Comparison of ENCODE assay signal across 33 cellular contexts in genomic region chr2:15548974-15549373, GRCh38. TPM values are rescaled to one million over a fixed set of nuclear protein-coding genes. Genes with fewer than 3 reads are reported as not detected.
DNase-seq lines count a peak whose midpoint lies in the region; ATAC-seq, FAIRE-seq and TF ChIP-seq lines count a peak whose summit lies in the region.
"Had no signal": no experiment of that assay in that cellular context is flagged by ENCODE, and none has a peak within 500 bp of the region (broad histone marks: within the 10 kb centered on the region; RNA-seq: fewer than 3 reads in every experiment).

No MANE protein-coding gene starts in this region.

- DNase-seq in HepG2 (ENCODE audit: low spot score) (no peak), right lobe of liver (no peak), SK-N-DZ (ENCODE audit: low spot score) (peak; percentile 90), K562 (ENCODE audit: extremely low read depth in 1 of 4, low spot score in 3 of 4) (no peak), kidney tubule cell (ENCODE audit: low spot score) (no peak), occipital lobe (lab: John Stamatoyannopoulos, UW) (no peak)
- DNase-seq: 8988T; ACHN; AML-193; BE2C; C1 segment of cervical spinal cord; Caco-2; Calu3; CD4-positive, alpha-beta memory T cell; CD4-positive, alpha-beta T cell; CD4-positive, CD25-positive, alpha-beta regulatory T cell; CD8-positive, alpha-beta memory T cell; CD8-positive, alpha-beta T cell; COR-L47; DMS 273 treated with DMSO at 0.1 percent for 48 hours; DMS153; DMS53; DMS79; DMS79 treated with DMSO at 0.1 percent for 48 hours; DND-41; EL had no signal

- no peak overlapping the region for H2AFZ ChIP-seq in HepG2 (ENCODE audit: low read length)
- no peak overlapping the region for H2AFZ ChIP-seq in K562 (ENCODE audit: low read depth, low read length)

- no peak overlapping the region for H3K4me3 ChIP-seq in HepG2 (replicated peaks in 1 of 3; ENCODE audit: insufficient read depth in 1 of 3, low read depth in 2 of 3, low read length in 3 of 3)
- no peak overlapping the region for H3K4me3 ChIP-seq in right lobe of liver
- no peak overlapping the region for H3K4me3 ChIP-seq in K562
- H3K4me3 ChIP-seq: A549; BLaER1; BLaER1 treated with 17β-estradiol and CSF1 and Interleukin-3, amounts not matched to agents 10 nM and 100 nM had no signal

- H3K79me2 ChIP-seq in HepG2 (ENCODE audit: insufficient read depth, low read length) (no peaks in the 10 kb centered on the region), K562 (ENCODE audit: control insufficient read depth, insufficient read depth, low read length) (peaks cover 71% of the 10 kb centered on the region)

- H3K9me1 ChIP-seq in K562 (ENCODE audit: control insufficient read depth, insufficient read depth, low read length), result no peaks in the 10 kb centered on the region

- CTCF ChIA-PET in HepG2 (lab: Yijun Ruan, JAX; ENCODE audit: low intra/inter-chr PET ratio, low total read pairs), result no interaction called here
- CTCF ChIA-PET in K562 (lab: Yijun Ruan, JAX; ENCODE audit: low intra/inter-chr PET ratio), result no interaction called here

- 97% methylated on average over 2 of the region's 2 CpGs for WGBS in HepG2 (ENCODE audit: low lambda C conversion rate)
- 96% methylated on average over 2 of the region's 2 CpGs for WGBS in right lobe of liver (ENCODE audit: insufficient coverage, low coverage, low lambda C conversion rate, missing lambda C conversion rate)
- 93% methylated on average over 2 of the region's 2 CpGs for WGBS in K562 (ENCODE audit: insufficient coverage, low coverage, missing lambda C conversion rate)

- BruUV-seq in HepG2 (replicated peaks; lab: Mats Ljungman, UMichigan), result no TSS peak
- no TSS peak for BruUV-seq in K562 (replicated peaks; lab: Mats Ljungman, UMichigan)

- POLR2A ChIA-PET in HepG2 (lab: Yijun Ruan, JAX), result no interaction called here
- POLR2A ChIA-PET in K562 (lab: Yijun Ruan, JAX), result interaction anchor here (1.4 to 2.4 kb wide), 3 partner anchors 10 to 12 kb away, joined by 4 to 13 read pairs (median 6); partner anchors contain the start of gene NBAS

- no peaks in the 10 kb centered on the region for H3K27me3 ChIP-seq in HepG2 (ENCODE audit: control insufficient read depth in 1 of 2, insufficient read depth in 2 of 2, low read length in 2 of 2)
- no peaks in the 10 kb centered on the region for H3K27me3 ChIP-seq in right lobe of liver
- H3K27me3 ChIP-seq in K562 (ENCODE audit: control insufficient read depth in 2 of 2, insufficient read depth in 2 of 2, low read length in 2 of 2), result no peaks in the 10 kb centered on the region
- H3K27me3 ChIP-seq: BE2C; BLaER1; BLaER1 treated with 17β-estradiol and CSF1 and Interleukin-3, amounts not matched to agents 10 nM and 100 nM had no signal

- no peaks in the 10 kb centered on the region for H3K9me3 ChIP-seq in HepG2 (ENCODE audit: low read length)
- H3K9me3 ChIP-seq in right lobe of liver, result no peaks in the 10 kb centered on the region
- peaks cover 2% of the 10 kb centered on the region; the same call in 1 of the 2 replicates for H3K9me3 ChIP-seq in K562 (replicated peaks; ENCODE audit: control insufficient read depth, insufficient read depth, low read depth, low read length)
- H3K9me3 ChIP-seq: A549; BE2C; BLaER1; BLaER1 treated with 17β-estradiol and CSF1 and Interleukin-3, amounts not matched to agents 10 nM and 100 nM; Caco-2 had no signal

- H3K9ac ChIP-seq in HepG2 (ENCODE audit: insufficient read depth, low read depth, low read length), result no peak overlapping the region
- no peak overlapping the region for H3K9ac ChIP-seq in K562 (ENCODE audit: insufficient read depth in 1 of 2, low read depth in 2 of 2, low read length in 2 of 2)
- H3K9ac ChIP-seq: BLaER1; BLaER1 treated with 17β-estradiol and CSF1 and Interleukin-3, amounts not matched to agents 10 nM and 100 nM had no signal

- no peak for TF ChIP-seq EP300 in HepG2 (IDR thresholded peaks at IDR 0.05; ENCODE audit: low read depth in 2 of 2, low read length in 2 of 2)
- TF ChIP-seq EP300 in HepG2 (CRISPR knock-in tag; IDR thresholded peaks at IDR 0.05; ENCODE audit: borderline replicate concordance), result no peak
- no peak for TF ChIP-seq EP300 in K562 (IDR thresholded peaks at IDR 0.05; ENCODE audit: low read length)

- no peak overlapping the region for H3K27ac ChIP-seq in HepG2 (ENCODE audit: extremely low read length, insufficient read depth, low read length)
- H3K27ac ChIP-seq in right lobe of liver, result no peak overlapping the region
- no peak overlapping the region for H3K27ac ChIP-seq in K562 (ENCODE audit: extremely low read depth, low read depth, low read length)
- H3K27ac ChIP-seq: 22Rv1; A549; BLaER1; BLaER1 treated with 17β-estradiol and CSF1 and Interleukin-3, amounts not matched to agents 10 nM and 100 nM; C4-2B had no signal

- intact Hi-C loops in HepG2 (cut with micrococcal nuclease; ENCODE audit: unreplicated experiment), result no loop called here
- intact Hi-C loops in right lobe of liver (cut with DNase I), result no loop called here
- intact Hi-C loops in K562 (cut with micrococcal nuclease), result no loop called here

- ATAC-seq in HepG2, result no peak
- ATAC-seq in right lobe of liver, result no peak
- no peak for ATAC-seq in K562
- ATAC-seq: A549; CD8-positive, alpha-beta T cell had no signal

- H3K4me2 ChIP-seq in HepG2 (ENCODE audit: low read depth, low read length), result no peak overlapping the region
- H3K4me2 ChIP-seq in K562 (ENCODE audit: insufficient read depth, low read length), result no peak overlapping the region
- H3K4me2 ChIP-seq: A549; BLaER1; BLaER1 treated with 17β-estradiol and CSF1 and Interleukin-3, amounts not matched to agents 10 nM and 100 nM had no signal

- TF ChIP-seq RAD21 in HepG2 (CRISPR knock-in tag; IDR thresholded peaks at IDR 0.05) (no peak), K562 (CRISPR knock-in tag; conservative IDR thresholded peaks at IDR 0.05 in 1 of 2, IDR thresholded peaks at IDR 0.05 in 1 of 2) (no peak)

- in situ Hi-C loops in HepG2 (cut with HindIII; ENCODE audit: extremely low pct_ligation_motif_present, low pct_unique_long_range_greater_than_20kb) (no loop called here), K562 (cut with MboI) (no loop called here)

- TF ChIP-seq CTCF in HepG2 (CRISPR knock-in tag; IDR thresholded peaks at IDR 0.05), result no peak
- TF ChIP-seq CTCF in right lobe of liver (IDR thresholded peaks at IDR 0.05), result no peak
- TF ChIP-seq CTCF in K562 (IDR thresholded peaks at IDR 0.05 in 2 of 3, conservative IDR thresholded peaks at IDR 0.05 in 1 of 3; ENCODE audit: insufficient read depth in 2 of 3, low read depth in 1 of 3, low read length in 3 of 3), result no peak

- H4K20me1 ChIP-seq in HepG2 (ENCODE audit: insufficient read depth, low read length) (no peaks in the 10 kb centered on the region), K562 (replicated peaks; ENCODE audit: control insufficient read depth, insufficient read depth, low read length) (no peaks in the 10 kb centered on the region)
- H4K20me1 ChIP-seq: BLaER1; BLaER1 treated with 17β-estradiol and CSF1 and Interleukin-3, amounts not matched to agents 10 nM and 100 nM had no signal

- H3K4me1 ChIP-seq in HepG2 (ENCODE audit: insufficient read depth, low read length), result no peaks in the 10 kb centered on the region
- no peaks in the 10 kb centered on the region for H3K4me1 ChIP-seq in right lobe of liver
- H3K4me1 ChIP-seq in K562 (replicated peaks in 1 of 2; ENCODE audit: control insufficient read depth in 2 of 2, insufficient read depth in 2 of 2, low read length in 2 of 2), result peaks cover 4 to 7% of the 10 kb centered on the region in 2 experiments; a peak in 4 of 5 replicates
- H3K4me1 ChIP-seq: A549; BE2C; BLaER1; BLaER1 treated with 17β-estradiol and CSF1 and Interleukin-3, amounts not matched to agents 10 nM and 100 nM; Caco-2 had no signal

- FAIRE-seq in HepG2 (lab: Jason Lieb, UNC) (no peak), K562 (lab: Jason Lieb, UNC) (no peak)
- FAIRE-seq: A204.1, A549, D721Med had no signal

- H3K36me3 ChIP-seq in HepG2 (replicated peaks in 1 of 2; ENCODE audit: control insufficient read depth in 1 of 2, insufficient read depth in 2 of 2, low read length in 2 of 2) (peaks cover 9 to 21% of the 10 kb centered on the region in 2 experiments; a peak in 4 of 5 replicates), right lobe of liver (peaks cover 0 to 14% (median 2%) of the 10 kb centered on the region in 4 donors), K562 (ENCODE audit: control insufficient read depth, insufficient read depth, low read length) (peaks cover 92% of the 10 kb centered on the region)

- TF ChIP-seq POLR2A in HepG2 (IDR thresholded peaks at IDR 0.05; ENCODE audit: insufficient read depth in 1 of 2, low read depth in 2 of 2, low read length in 2 of 2), result no peak
- TF ChIP-seq POLR2A in right lobe of liver (IDR thresholded peaks at IDR 0.05), result no peak
- no peak for TF ChIP-seq POLR2A in K562 (conservative IDR thresholded peaks at IDR 0.05)

RNA-seq across cellular contexts. Expression of gene NBAS, which starts 12.2 kb away (rescaled TPM):
- total RNA-seq in HepG2 (2016; rRNA removed; fragmentation: Illumina TruSeq; extraction: Trizol) (58.7 and 61.4 TPM in 2 replicates), right lobe of liver (10 to 100 TPM; 16.1 to 21.8 (median 18.5) TPM), K562 (2014; rRNA removed) (69.9 and 79.6 TPM in 2 replicates), K562 (2014; rRNA removed; fragmentation: Illumina TruSeq; extraction: Trizol) (90.3 and 91.4 TPM in 2 replicates), K562 (2015; rRNA removed; fragmentation: Illumina TruSeq; extraction: Trizol) (90.1 and 94.4 TPM in 2 replicates), K562 (2021) (91.2 and 95.8 TPM in 2 replicates), occipital lobe (168 TPM)
- 52.9 and 59.9 TPM in 2 replicates for total RNA-seq in HepG2 (2016; cell fraction: cytosol; rRNA removed; fragmentation: Illumina TruSeq; extraction: Trizol; ENCODE audit: low read depth)
- total RNA-seq in HepG2 (2016; cell fraction: insoluble cytoplasmic fraction; rRNA removed; fragmentation: Illumina TruSeq; extraction: Trizol), result 56.3 and 56.6 TPM in 2 replicates
- 27.5 and 33.9 TPM in 2 replicates for total RNA-seq in HepG2 (2016; cell fraction: membrane; rRNA removed; fragmentation: Illumina TruSeq; extraction: Trizol)
- total RNA-seq in HepG2 (2016; cell fraction: nucleus; rRNA removed; fragmentation: Illumina TruSeq; extraction: Trizol), result 75.6 and 80.4 TPM in 2 replicates
- polyA plus RNA-seq in HepG2 (2011; rRNA removed) (28.8 and 33.6 TPM in 2 replicates), K562 (2011; rRNA removed) (55.3 and 56.7 TPM in 2 replicates), K562 (2014; fragmentation: Illumina TruSeq; extraction: Trizol) (63.7 and 70.8 TPM in 2 replicates), K562 (2014; fragmentation: Nextera tagmentation; extraction: Ambion mirVana) (10 to 100 TPM; 15.3 to 33.5 TPM), K562 (2014; rRNA removed) (43.1 and 49.5 TPM in 2 replicates)
- polyA plus RNA-seq in HepG2 (2011; cell fraction: cytosol; rRNA removed), result 29.5 and 30.7 TPM in 2 replicates
- 23.2 and 23.7 TPM in 2 replicates for polyA plus RNA-seq in HepG2 (2011; cell fraction: nucleus; rRNA removed)
- polyA plus RNA-seq in HepG2 (2012), result 26.5 and 30.9 TPM in 2 replicates
- 14.7 and 16.9 TPM in 2 replicates for polyA plus RNA-seq in HepG2 (2016; cell fraction: cytosol; fragmentation: Illumina TruSeq; extraction: Trizol; ENCODE audit: low read depth)
- polyA plus RNA-seq in HepG2 (2016; cell fraction: insoluble cytoplasmic fraction; fragmentation: Illumina TruSeq; extraction: Trizol; ENCODE audit: low read depth), result 27.5 and 27.7 TPM in 2 replicates
- polyA plus RNA-seq in HepG2 (2016; cell fraction: membrane; fragmentation: Illumina TruSeq; extraction: Trizol; ENCODE audit: low read depth), result 5.6 and 6.1 TPM in 2 replicates
- polyA plus RNA-seq in HepG2 (2016; cell fraction: nucleus; fragmentation: Illumina TruSeq; extraction: Trizol; ENCODE audit: insufficient read depth, low read depth), result 39.1 and 42.0 TPM in 2 replicates
- polyA minus RNA-seq in HepG2 (2011; rRNA and poly(A)+ RNA removed; ENCODE audit: low replicate concordance), result 55.2 and 126 TPM in 2 replicates
- polyA minus RNA-seq in HepG2 (2011; cell fraction: cytosol; rRNA and poly(A)+ RNA removed), result 57.6 and 62.9 TPM in 2 replicates
- 102 and 117 TPM in 2 replicates for polyA minus RNA-seq in HepG2 (2011; cell fraction: nucleus; rRNA and poly(A)+ RNA removed)
- polyA plus RNA-seq in SK-N-DZ (2014; cell fraction: cytosol; rRNA removed), result 171 and 202 TPM in 2 replicates
- polyA plus RNA-seq in SK-N-DZ (2014; cell fraction: nucleus; rRNA removed), result 123 and 132 TPM in 2 replicates
- total RNA-seq in K562 (2011; cell fraction: chromatin; rRNA removed; ENCODE audit: low replicate concordance), result 91.7 and 241 TPM in 2 replicates
- total RNA-seq in K562 (2011; cell fraction: nucleolus; rRNA removed), result 43.5 and 55.7 TPM in 2 replicates
- 65.8 and 79.2 TPM in 2 replicates for total RNA-seq in K562 (2011; cell fraction: nucleoplasm; rRNA removed)
- 40.2 and 57.1 TPM in 2 replicates for polyA plus RNA-seq in K562 (2011; cell fraction: cytosol; rRNA removed)
- 61.7 and 63.2 TPM in 2 replicates for polyA plus RNA-seq in K562 (2011; cell fraction: nucleus; rRNA removed)
- 55.4 and 126 TPM in 2 replicates for polyA plus RNA-seq in K562 (2012)
- polyA minus RNA-seq in K562 (2011; rRNA and poly(A)+ RNA removed), result 182 and 229 TPM in 2 replicates
- 75.2 and 76.4 TPM in 2 replicates for polyA minus RNA-seq in K562 (2011; cell fraction: cytosol; rRNA and poly(A)+ RNA removed)
- 67.5 and 123 TPM in 2 replicates for polyA minus RNA-seq in K562 (2011; cell fraction: nucleus; rRNA and poly(A)+ RNA removed)

RNA-seq across cellular contexts. Expression of gene DDX1, which starts 42.7 kb away (rescaled TPM):
- total RNA-seq in HepG2 (2016; rRNA removed; fragmentation: Illumina TruSeq; extraction: Trizol), result 130 and 254 TPM in 2 replicates
- total RNA-seq in HepG2 (2016; cell fraction: cytosol; rRNA removed; fragmentation: Illumina TruSeq; extraction: Trizol; ENCODE audit: low read depth), result 20.7 and 26.0 TPM in 2 replicates
- 128 and 254 TPM in 2 replicates for total RNA-seq in HepG2 (2016; cell fraction: insoluble cytoplasmic fraction; rRNA removed; fragmentation: Illumina TruSeq; extraction: Trizol)
- total RNA-seq in HepG2 (2016; cell fraction: membrane; rRNA removed; fragmentation: Illumina TruSeq; extraction: Trizol), result 42.3 and 49.4 TPM in 2 replicates
- total RNA-seq in HepG2 (2016; cell fraction: nucleus; rRNA removed; fragmentation: Illumina TruSeq; extraction: Trizol), result 114 and 115 TPM in 2 replicates
- polyA plus RNA-seq in HepG2 (2011; rRNA removed), result 60.9 and 81.6 TPM in 2 replicates
- 36.8 and 56.4 TPM in 2 replicates for polyA plus RNA-seq in HepG2 (2011; cell fraction: cytosol; rRNA removed)
- polyA plus RNA-seq in HepG2 (2011; cell fraction: nucleus; rRNA removed), result 33.2 and 43.2 TPM in 2 replicates
- 87.2 and 121 TPM in 2 replicates for polyA plus RNA-seq in HepG2 (2012)
- 17.5 and 20.7 TPM in 2 replicates for polyA plus RNA-seq in HepG2 (2016; cell fraction: cytosol; fragmentation: Illumina TruSeq; extraction: Trizol; ENCODE audit: low read depth)
- polyA plus RNA-seq in HepG2 (2016; cell fraction: insoluble cytoplasmic fraction; fragmentation: Illumina TruSeq; extraction: Trizol; ENCODE audit: low read depth), result 266 and 281 TPM in 2 replicates
- 28.6 and 36.5 TPM in 2 replicates for polyA plus RNA-seq in HepG2 (2016; cell fraction: membrane; fragmentation: Illumina TruSeq; extraction: Trizol; ENCODE audit: low read depth)
- polyA plus RNA-seq in HepG2 (2016; cell fraction: nucleus; fragmentation: Illumina TruSeq; extraction: Trizol; ENCODE audit: insufficient read depth, low read depth), result 120 and 122 TPM in 2 replicates
- 15.7 and 27.0 TPM in 2 replicates for polyA minus RNA-seq in HepG2 (2011; rRNA and poly(A)+ RNA removed; ENCODE audit: low replicate concordance)
- 54.9 and 60.7 TPM in 2 replicates for polyA minus RNA-seq in HepG2 (2011; cell fraction: cytosol; rRNA and poly(A)+ RNA removed)
- polyA minus RNA-seq in HepG2 (2011; cell fraction: nucleus; rRNA and poly(A)+ RNA removed), result 109 and 119 TPM in 2 replicates
- total RNA-seq in right lobe of liver, result 10 to 100 TPM; 29.7 to 43.5 (median 37.6) TPM
- 5,002 and 5,638 TPM in 2 replicates for polyA plus RNA-seq in SK-N-DZ (2014; cell fraction: cytosol; rRNA removed)
- polyA plus RNA-seq in SK-N-DZ (2014; cell fraction: nucleus; rRNA removed), result 4,616 and 5,818 TPM in 2 replicates
- total RNA-seq in K562 (2011; cell fraction: chromatin; rRNA removed; ENCODE audit: low replicate concordance), result 46.4 and 156 TPM in 2 replicates
- total RNA-seq in K562 (2011; cell fraction: nucleolus; rRNA removed), result 25.7 and 32.1 TPM in 2 replicates
- 53.1 and 62.4 TPM in 2 replicates for total RNA-seq in K562 (2011; cell fraction: nucleoplasm; rRNA removed)
- total RNA-seq in K562 (2014; rRNA removed), result 116 and 118 TPM in 2 replicates
- 277 and 293 TPM in 2 replicates for total RNA-seq in K562 (2014; rRNA removed; fragmentation: Illumina TruSeq; extraction: Trizol)
- total RNA-seq in K562 (2015; rRNA removed; fragmentation: Illumina TruSeq; extraction: Trizol), result 212 and 232 TPM in 2 replicates
- 190 and 203 TPM in 2 replicates for total RNA-seq in K562 (2021)
- 143 and 249 TPM in 2 replicates for polyA plus RNA-seq in K562 (2011; rRNA removed)
- polyA plus RNA-seq in K562 (2011; cell fraction: cytosol; rRNA removed), result 32.5 and 67.6 TPM in 2 replicates
- polyA plus RNA-seq in K562 (2011; cell fraction: nucleus; rRNA removed), result 41.8 and 80.5 TPM in 2 replicates
- polyA plus RNA-seq in K562 (2012), result 113 and 183 TPM in 2 replicates
- polyA plus RNA-seq in K562 (2014; fragmentation: Illumina TruSeq; extraction: Trizol), result 217 and 239 TPM in 2 replicates
- 100 to 1,000 TPM; 172 to 265 TPM for polyA plus RNA-seq in K562 (2014; fragmentation: Nextera tagmentation; extraction: Ambion mirVana)
- polyA plus RNA-seq in K562 (2014; rRNA removed), result 176 and 184 TPM in 2 replicates
- 229 and 258 TPM in 2 replicates for polyA minus RNA-seq in K562 (2011; rRNA and poly(A)+ RNA removed)
- 54.7 and 90.4 TPM in 2 replicates for polyA minus RNA-seq in K562 (2011; cell fraction: cytosol; rRNA and poly(A)+ RNA removed)
- 44.2 and 74.3 TPM in 2 replicates for polyA minus RNA-seq in K562 (2011; cell fraction: nucleus; rRNA and poly(A)+ RNA removed)
- 99.7 TPM for total RNA-seq in occipital lobe

Comparison
In these comparisons a context has a peak if more than half of its experiments do, and no peak if none do; other contexts are left out.
1. Of the 241 proteins assayed by ChIP-seq in both HepG2 and K562: peak only in HepG2: none; only in K562: ADNP; in both: none; in neither: 239; mixed calls (peak in some experiments, not most) for 1.